In genomic region chr6:2810092-2810671, GRCh38 we compare ENCODE assay signal across 12 cellular contexts. TPM values are rescaled to one million over a fixed set of nuclear protein-coding genes. Genes with fewer than 3 reads are reported as not detected.
DNase-seq lines count a peak whose midpoint lies in the region; ATAC-seq and TF ChIP-seq lines count a peak whose summit lies in the region.
"Had no signal": no experiment of that assay in that cellular context is flagged by ENCODE, and none has a peak within 500 bp of the region (broad histone marks: within the 10 kb centered on the region; RNA-seq: fewer than 3 reads in every experiment).

No MANE protein-coding gene starts in this region.

- TF ChIP-seq CTCF in HL-60 (IDR thresholded peaks at IDR 0.05; ENCODE audit: insufficient read depth, low read length) (no peak), epithelial cell of esophagus (IDR thresholded peaks at IDR 0.05; ENCODE audit: insufficient read depth, low read depth, low read length, missing control alignments) (no peak), progenitor cell of endocrine pancreas (IDR thresholded peaks at IDR 0.05; ENCODE audit: unreplicated experiment) (no peak)

- H3K27me3 Mint-ChIP-seq in progenitor cell of endocrine pancreas, result no peaks in the 10 kb centered on the region

- H3K4me3 Mint-ChIP-seq in progenitor cell of endocrine pancreas (ENCODE audit: low read depth), result no peak overlapping the region
- H3K4me3 Mint-ChIP-seq: brain had no signal

- no peaks in the 10 kb centered on the region for H3K27me3 ChIP-seq in HL-60 (ENCODE audit: insufficient read depth, poor library complexity, severe bottlenecking)
- H3K27me3 ChIP-seq: uterus had no signal

- DNase-seq in HL-60 (ENCODE audit: low read depth in 1 of 2, low spot score in 1 of 2) (peak in 1 of 2 experiments; percentile 64), MV-4-11 (lab: John Stamatoyannopoulos, UW) (peak; percentile 84), epithelial cell of esophagus (ENCODE audit: low read depth) (peak; percentile 100), progenitor cell of endocrine pancreas (ENCODE audit: low spot score, unreplicated experiment) (no peak), NCI-H1930 (lab: John Stamatoyannopoulos, UW) (no peak), GM19238 (ENCODE audit: insufficient read length, low spot score) (no peak)
- DNase-seq: DMS 273 treated with DMSO at 0.1 percent for 48 hours, NCI-H2029, psoas muscle, uterus had no signal

- H3K9me3 Mint-ChIP-seq in progenitor cell of endocrine pancreas (ENCODE audit: low read depth), result peaks cover 2% of the 10 kb centered on the region

- no peak overlapping the region for H3K4me3 ChIP-seq in HL-60 (replicated peaks; ENCODE audit: insufficient read depth, low read length)
- no peak overlapping the region for H3K4me3 ChIP-seq in epithelial cell of esophagus (ENCODE audit: low read length)
- H3K4me3 ChIP-seq: psoas muscle, uterus had no signal

- peaks cover 15% of the 10 kb centered on the region for H3K4me1 Mint-ChIP-seq in progenitor cell of endocrine pancreas (ENCODE audit: low read depth)

- peak overlapping the region; percentile 43 for H3K27ac Mint-ChIP-seq in progenitor cell of endocrine pancreas
- H3K27ac Mint-ChIP-seq: brain had no signal

- no peak for ATAC-seq in HG03039 (IDR thresholded peaks at IDR 0.05; ENCODE audit: unreplicated experiment)

- peak overlapping the region; percentile 42 for H3K27ac ChIP-seq in HL-60 (replicated peaks)
- H3K27ac ChIP-seq: psoas muscle, uterus had no signal

- H3K36me3 Mint-ChIP-seq in progenitor cell of endocrine pancreas (ENCODE audit: insufficient read depth), result no peaks in the 10 kb centered on the region

RNA-seq across cellular contexts. Expression of gene SERPINB1, which starts 31.5 kb away (rescaled TPM):
- total RNA-seq in progenitor cell of endocrine pancreas, result 57.4 and 61.6 TPM in 2 replicates

RNA-seq across cellular contexts. Expression of gene WRNIP1, which starts 45.0 kb away (rescaled TPM):
- 40.4 and 42.5 TPM in 2 replicates for total RNA-seq in progenitor cell of endocrine pancreas

RNA-seq across cellular contexts. Expression of gene MYLK4, which starts 59.5 kb away (rescaled TPM):
- total RNA-seq in progenitor cell of endocrine pancreas, result 0.60 and 0.80 TPM in 2 replicates

Comparison
In these comparisons a context has a peak if more than half of its experiments do, and no peak if none do; other contexts are left out.
1. DNase-seq: peak in MV-4-11 (single experiment) and epithelial cell of esophagus (single experiment); none in progenitor cell of endocrine pancreas (single experiment), NCI-H1930 (0 of 2) and GM19238 (single experiment).